ENCODE assay signal across 8 cellular contexts in genomic region chr7:101085000-101085948, GRCh38. TPM values are rescaled to one million over a fixed set of nuclear protein-coding genes. Genes with fewer than 3 reads are reported as not detected.
DNase-seq lines count a peak whose midpoint lies in the region; ATAC-seq and TF ChIP-seq lines count a peak whose summit lies in the region.

TSS of gene TRIM56 (plus strand) at chr7:101085481. CDS start at chr7:101087313, 1,832 bp downstream.

- H3K27me3 Mint-ChIP-seq in Caco-2 (ENCODE audit: insufficient read depth, unreplicated experiment) (no peaks in the 10 kb centered on the region), neural progenitor cell (ENCODE audit: insufficient read depth, low read depth) (no peaks in the 10 kb centered on the region)

- H3K4me1 Mint-ChIP-seq in Caco-2 (ENCODE audit: low read depth, unreplicated experiment), result peaks cover 16% of the 10 kb centered on the region
- peaks cover 17% of the 10 kb centered on the region for H3K4me1 Mint-ChIP-seq in neural progenitor cell

- H3K36me3 Mint-ChIP-seq in Caco-2 (ENCODE audit: insufficient read depth, unreplicated experiment) (peaks cover 23% of the 10 kb centered on the region), neural progenitor cell (peaks cover 3% of the 10 kb centered on the region)

- POLR2A ChIA-PET in Caco-2 (lab: Charles Lee), result interaction anchor here (0.5 to 1.7 kb wide), 13 partner anchors 9 to 359 kb away, joined by 3 to 12 read pairs (median 4); partner anchors contain the start of genes ACHE, SRRT and UFSP1
- POLR2A ChIA-PET in RWPE1 (lab: Yijun Ruan, JAX; ENCODE audit: low non-redundant PET), result interaction anchor here (0.6 to 1.2 kb wide), 4 partner anchors 10 to 656 kb away, joined by 3 read pairs; partner anchors contain the start of gene MEPCE

- no peaks in the 10 kb centered on the region for H3K27me3 ChIP-seq in Caco-2 (replicated peaks; ENCODE audit: control insufficient read depth, insufficient read depth, low read length)
- no peaks in the 10 kb centered on the region for H3K27me3 ChIP-seq in neural progenitor cell
- H3K27me3 ChIP-seq in stomach smooth muscle (ENCODE audit: control insufficient read depth in 1 of 2, insufficient read depth in 2 of 2, low read length in 2 of 2), result no peaks in the 10 kb centered on the region

- H3K4me1 ChIP-seq in Caco-2 (peaks cover 12% of the 10 kb centered on the region), neural progenitor cell (peaks cover 9% of the 10 kb centered on the region), stomach smooth muscle (ENCODE audit: control insufficient read depth, insufficient read depth, low read length) (peaks cover 31% of the 10 kb centered on the region)

- TF ChIP-seq CTCF in Caco-2 (IDR thresholded peaks at IDR 0.05; ENCODE audit: insufficient read depth in 1 of 2, low read depth in 1 of 2, low read length in 1 of 2, severe bottlenecking in 1 of 2, unreplicated experiment in 1 of 2), result no peak
- TF ChIP-seq CTCF in RWPE1 (conservative IDR thresholded peaks at IDR 0.05; ENCODE audit: low read depth), result no peak
- no peak for TF ChIP-seq CTCF in neural progenitor cell (IDR thresholded peaks at IDR 0.05)

- ATAC-seq in GM21423 (IDR thresholded peaks at IDR 0.05; ENCODE audit: unreplicated experiment), result peak; percentile 91

- no TSS peak for BruUV-seq in Caco-2 (replicated peaks; lab: Mats Ljungman, UMichigan)

- peak within 1 kb of the TSS; percentile 85 for H3K4me3 Mint-ChIP-seq in Caco-2 (ENCODE audit: unreplicated experiment)
- H3K4me3 Mint-ChIP-seq in neural progenitor cell, result peak within 1 kb of the TSS; percentile 84

- peak within 1 kb of the TSS; percentile 100 for H2AFZ ChIP-seq in neural progenitor cell (replicated peaks)

- H3K9me3 Mint-ChIP-seq in Caco-2 (ENCODE audit: unreplicated experiment) (no peaks in the 10 kb centered on the region), neural progenitor cell (no peaks in the 10 kb centered on the region)

- H4K20me1 ChIP-seq in neural progenitor cell (ENCODE audit: low read depth), result no peaks in the 10 kb centered on the region

- peaks cover 4% of the 10 kb centered on the region for H3F3A ChIP-seq in neural progenitor cell (ENCODE audit: low read depth)

- H3K4me3 ChIP-seq in Caco-2 (ENCODE audit: low read depth, low read length) (peak within 1 kb of the TSS; percentile 82), neural progenitor cell (peak within 1 kb of the TSS; percentile 77), stomach smooth muscle (ENCODE audit: low read length in 2 of 2) (peak within 1 kb of the TSS; percentile 96 to 99)

- H3K4me2 ChIP-seq in neural progenitor cell, result peak within 1 kb of the TSS; percentile 97

- H3K9ac ChIP-seq in neural progenitor cell (peak within 1 kb of the TSS; percentile 58), stomach smooth muscle (ENCODE audit: low read length in 2 of 2) (peak within 1 kb of the TSS; percentile 90 to 99)

- H3K9me3 ChIP-seq in Caco-2 (no peaks in the 10 kb centered on the region), neural progenitor cell (ENCODE audit: low read depth) (no peaks in the 10 kb centered on the region), stomach smooth muscle (ENCODE audit: control insufficient read depth in 2 of 2, low read length in 2 of 2) (no peaks in the 10 kb centered on the region)

- no peaks in the 10 kb centered on the region for H3K79me2 ChIP-seq in neural progenitor cell (ENCODE audit: low read depth)

- H3K27ac Mint-ChIP-seq in Caco-2 (ENCODE audit: unreplicated experiment), result peak within 1 kb of the TSS; percentile 83
- peak within 1 kb of the TSS; percentile 93 for H3K27ac Mint-ChIP-seq in neural progenitor cell

- CTCF ChIA-PET in Caco-2 (lab: Charles Lee) (interaction anchor here (0.6 to 1.1 kb wide), 10 partner anchors 9 to 233 kb away, joined by 3 to 8 read pairs (median 3); partner anchors contain the start of gene SLC12A9), RWPE1 (lab: Yijun Ruan, JAX) (interaction anchor here (0.6 to 1.3 kb wide), 4 partner anchors 9 to 191 kb away, joined by 3 to 10 read pairs (median 4); no protein-coding TSS in a partner anchor)

- DNase-seq in Caco-2 (peak; percentile 95 to 96), HuH-7.5 (ENCODE audit: low spot score) (peak; percentile 96), RWPE1 (ENCODE audit: low spot score) (peak; percentile 96), fibroblast of the conjunctiva (ENCODE audit: low read depth) (peak; percentile 79), neural progenitor cell (ENCODE audit: low spot score) (peak; percentile 71)
- DNase-seq in activated T-helper 9 cell treated with anti-CD3 and anti-CD28 coated beads, Interleukin-2, amount 50 U/mL, for 16 hours (ENCODE audit: low read depth), result peak; percentile 62

- H3K27ac ChIP-seq in RWPE1 (peak within 1 kb of the TSS; percentile 99), neural progenitor cell (no peak within 1 kb of the TSS), stomach smooth muscle (ENCODE audit: low read length) (peak within 1 kb of the TSS; percentile 84)

- peaks cover 1% of the 10 kb centered on the region; the same call in 1 of the 2 replicates for H3K36me3 ChIP-seq in Caco-2 (ENCODE audit: control insufficient read depth, insufficient read depth, low read length)
- no peaks in the 10 kb centered on the region for H3K36me3 ChIP-seq in neural progenitor cell
- H3K36me3 ChIP-seq in stomach smooth muscle (ENCODE audit: control insufficient read depth in 2 of 2, insufficient read depth in 2 of 2, low read length in 2 of 2), result peaks cover 0 to 10% of the 10 kb centered on the region in 2 donors

- intact Hi-C loops in Caco-2 (cut with micrococcal nuclease; ENCODE audit: unreplicated experiment), result loop anchor here (1.0 kb wide), 1 partner anchor 53 kb away; no protein-coding TSS in a partner anchor

RNA-seq across cellular contexts. Expression of gene TRIM56, which starts in this region (rescaled TPM):
- 30.3 and 33.4 TPM in 2 replicates for total RNA-seq in Caco-2 (2022)
- 1.4 and 2.3 TPM in 2 replicates for total RNA-seq in neural progenitor cell (ENCODE audit: low replicate concordance)
